8 cellular contexts compared by ENCODE assay signal in the genomic region with DNA sequence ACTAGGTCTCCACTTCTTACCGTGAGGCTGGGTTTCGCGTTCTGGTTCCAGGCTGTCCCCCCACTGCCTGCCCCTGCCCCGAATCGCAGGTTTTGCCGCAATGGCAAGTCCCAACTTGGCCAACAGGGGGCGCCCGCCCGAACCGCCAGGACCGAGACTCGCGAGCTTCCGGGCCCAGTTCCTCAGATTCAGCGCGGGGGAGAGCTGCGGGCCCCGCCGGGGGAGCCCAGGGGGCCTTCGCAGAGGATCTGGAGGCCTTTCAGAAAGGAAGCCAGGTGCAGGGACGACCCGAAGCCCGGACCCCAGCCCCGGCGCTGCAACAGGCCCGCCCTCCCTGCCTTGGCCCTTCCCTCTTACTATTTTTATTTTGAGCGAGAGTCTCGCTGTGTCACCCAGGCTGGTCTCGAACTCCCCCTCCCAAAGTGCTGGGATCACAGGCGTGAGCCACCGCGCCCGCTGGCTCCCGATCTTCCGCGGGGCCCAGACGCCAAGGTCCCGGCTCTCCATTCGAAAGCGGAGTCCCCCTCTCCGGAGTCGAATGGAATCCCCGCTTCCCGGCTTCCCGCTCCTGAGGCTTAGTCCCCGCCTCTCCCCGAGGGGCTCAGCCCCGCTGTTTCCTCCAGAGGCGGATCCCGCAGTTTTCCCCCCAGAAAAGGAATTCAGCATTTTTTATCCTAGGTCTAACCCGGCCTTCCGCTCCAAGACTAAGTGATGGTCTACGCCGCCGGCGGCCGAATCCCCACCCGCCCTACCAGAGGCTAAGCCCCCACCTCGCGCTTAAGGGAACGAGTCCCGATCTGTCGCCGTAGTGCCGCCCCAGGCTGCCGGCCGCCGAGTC. TPM values are rescaled to one million over a fixed set of nuclear protein-coding genes. Genes with fewer than 3 reads are reported as not detected.
DNase-seq lines count a peak whose midpoint lies in the region; ATAC-seq and TF ChIP-seq lines count a peak whose summit lies in the region.

No MANE protein-coding gene starts in this region.

- peaks cover 20% of the 10 kb centered on the region for H3K4me1 Mint-ChIP-seq in activated naive CD8-positive, alpha-beta T cell treated with anti-CD3 and anti-CD28 coated beads, Interleukin-2, amount 50 U/mL, for 24 hours

- H3K27me3 ChIP-seq in heart left ventricle: no peaks in the 10 kb centered on the region
- no peaks in the 10 kb centered on the region for H3K27me3 ChIP-seq in transverse colon

- H3K27ac Mint-ChIP-seq in activated naive CD8-positive, alpha-beta T cell treated with anti-CD3 and anti-CD28 coated beads, Interleukin-2, amount 50 U/mL, for 24 hours: peak overlapping the region; percentile 81

- in situ Hi-C loops in transverse colon (cut with MboI; ENCODE audit: low pct_ligation_motif_present in 1 of 4, low pct_unique_long_range_greater_than_20kb in 1 of 4, low sequenced_read_pairs in 3 of 4): loop anchor here in 3 of 4 donors (10.0 kb wide), 2 partner anchors 120 to 130 kb away; a partner anchor contains a TSS

- H3K36me3 ChIP-seq in heart left ventricle (no peaks in the 10 kb centered on the region), transverse colon (no peaks in the 10 kb centered on the region)

- DNase-seq in DMS53 treated with DMSO at 0.1 percent for 48 hours (lab: John Stamatoyannopoulos, UW; ENCODE audit: unreplicated experiment) (peak; percentile 31), NAMALWA (ENCODE audit: low spot score) (peak; percentile 84), SW 1271 (lab: John Stamatoyannopoulos, UW) (peak; percentile 54 to 73), heart left ventricle (peak; percentile 85 to 94 (median 88)), pons (ENCODE audit: low spot score) (peak; percentile 72), transverse colon (peak; percentile 91)
- peak; percentile 96 for DNase-seq in activated naive CD8-positive, alpha-beta T cell treated with anti-CD3 and anti-CD28 coated beads, Interleukin-2, amount 50 U/mL, for 24 hours

- TF ChIP-seq CTCF in heart left ventricle (IDR thresholded peaks at IDR 0.05): peak; percentile 93 to 99 (median 96)
- peak; percentile 96 to 98 (median 96) for TF ChIP-seq CTCF in transverse colon (IDR thresholded peaks at IDR 0.05)

- H3K9me3 ChIP-seq in heart left ventricle (no peaks in the 10 kb centered on the region), transverse colon (no peaks in the 10 kb centered on the region)

- TF ChIP-seq EP300 in transverse colon (IDR thresholded peaks at IDR 0.05; ENCODE audit: low read depth): no peak

- H3K27me3 Mint-ChIP-seq in activated naive CD8-positive, alpha-beta T cell treated with anti-CD3 and anti-CD28 coated beads, Interleukin-2, amount 50 U/mL, for 24 hours: peaks cover 2% of the 10 kb centered on the region

- ATAC-seq in GM21825 (IDR thresholded peaks at IDR 0.05; ENCODE audit: unreplicated experiment): peak; percentile 70
- peak; percentile 74 for ATAC-seq in activated naive CD8-positive, alpha-beta T cell treated with anti-CD3 and anti-CD28 coated beads, Interleukin-2, amount 50 U/mL, for 24 hours
- peak; percentile 66 to 84 (median 78) for ATAC-seq in heart left ventricle

- peak overlapping the region; percentile 79 for H3K4me3 Mint-ChIP-seq in activated naive CD8-positive, alpha-beta T cell treated with anti-CD3 and anti-CD28 coated beads, Interleukin-2, amount 50 U/mL, for 24 hours

- intact Hi-C loops in heart left ventricle (cut with DNase I): loop anchor here in 9 of 10 donors (1.0 to 10.0 kb wide), 12 partner anchors 16 to 480 kb away; a partner anchor contains a TSS
- intact Hi-C loops in transverse colon (cut with DNase I; ENCODE audit: low total_unique reads): no loop called here

- H3K4me3 ChIP-seq in heart left ventricle: peak overlapping the region; percentile 62 to 96 (median 80)
- peak overlapping the region; percentile 51 to 82 (median 78) for H3K4me3 ChIP-seq in transverse colon

- H3K4me1 ChIP-seq in heart left ventricle (peaks cover 0 to 40% (median 4%) of the 10 kb centered on the region in 12 donors), transverse colon (peaks cover 0 to 5% (median 2%) of the 10 kb centered on the region in 4 donors)

- TF ChIP-seq POLR2A in heart left ventricle (IDR thresholded peaks at IDR 0.05): peak in 1 of 2 donors; percentile 62
- TF ChIP-seq POLR2A in transverse colon (IDR thresholded peaks at IDR 0.05): peak; percentile 57

- H3K27ac ChIP-seq in heart left ventricle: peak overlapping the region; percentile 58 to 97 (median 89)
- peak overlapping the region; percentile 77 to 93 (median 90) for H3K27ac ChIP-seq in transverse colon

- 0 to 1% (median 1%) methylated on average over 36 to 68 of the region's 68 CpGs for WGBS in heart left ventricle, 4 donors
- whole genome bisulfite sequencing in transverse colon (ENCODE audit: low coverage in 1 of 2), 2 donors: 0% methylated on average over 41 of the region's 68 CpGs; no CpG with 5 or more reads in 1 of the 2 donors

- H3K36me3 Mint-ChIP-seq in activated naive CD8-positive, alpha-beta T cell treated with anti-CD3 and anti-CD28 coated beads, Interleukin-2, amount 50 U/mL, for 24 hours (ENCODE audit: low read depth): no peaks in the 10 kb centered on the region

- no peaks in the 10 kb centered on the region for H3K9me3 Mint-ChIP-seq in activated naive CD8-positive, alpha-beta T cell treated with anti-CD3 and anti-CD28 coated beads, Interleukin-2, amount 50 U/mL, for 24 hours

RNA-seq across cellular contexts. Expression of a gene that starts 11.7 kb away (rescaled TPM):
- total RNA-seq in heart left ventricle (not detected), transverse colon (not detected)
- polyA plus RNA-seq in heart left ventricle: not detected

RNA-seq across cellular contexts. Expression of a gene that starts 15.9 kb away (rescaled TPM):
- total RNA-seq in heart left ventricle (1 to 10 TPM; 4.2 to 8.6 (median 5.4) TPM), transverse colon (1 to 10 TPM; 2.4 to 9.8 (median 6.1) TPM)
- 1 to 10 TPM; 2.6 to 5.6 TPM for polyA plus RNA-seq in heart left ventricle

RNA-seq across cellular contexts. Expression of a gene that starts 54.1 kb away (rescaled TPM):
- 100 to 1,000 TPM in 2 of 9 donors, 10 to 100 TPM in 7; 36.8 to 132 (median 75.5) TPM for total RNA-seq in heart left ventricle
- polyA plus RNA-seq in heart left ventricle: 100 to 1,000 TPM in 1 of 2 donors, 10 to 100 TPM in 1; 77.4 to 290 TPM
- total RNA-seq in transverse colon: 100 to 1,000 TPM in 3 of 4 donors, 10 to 100 TPM in 1; 50.9 to 144 (median 125) TPM

Comparison
In these comparisons a context has a peak if more than half of its experiments do, and no peak if none do; other contexts are left out.
1. Peak in every context shown above with its lines: DNase-seq, ATAC-seq, H3K4me3 ChIP-seq and H3K27ac ChIP-seq.
2. DNase-seq: peak in every context shown above with its lines; median percentile 96 in activated naive CD8-positive, alpha-beta T cell treated with anti-CD3 and anti-CD28 coated beads, Interleukin-2, amount 50 U/mL, for 24 hours; 91 in transverse colon; 88 in heart left ventricle; 84 in NAMALWA; 72 in pons; 64 in SW 1271; 31 in DMS53 treated with DMSO at 0.1 percent for 48 hours.